In genomic region chr10:100325164-100325563, GRCh38 we compare ENCODE assay signal across 2 cellular contexts.
A peak's percentile ranks its signal among the peaks of the same experiment; 100 is the strongest.
TF ChIP-seq lines count a peak whose summit lies in the region.

No MANE protein-coding gene starts in this region.

TF ChIP-seq in Ishikawa, 13 proteins besides CTCF, POLR2A, EP300 and RAD21:
- TF ChIP-seq YY1 (IDR thresholded peaks at IDR 0.05; ENCODE audit: low read depth) (peak; percentile 77), REST (IDR thresholded peaks at IDR 0.05; ENCODE audit: low read depth) (peak; percentile 98), TAF1 (IDR thresholded peaks at IDR 0.05; ENCODE audit: low read depth) (no peak), CREB1 (IDR thresholded peaks at IDR 0.05; ENCODE audit: low read depth) (no peak), EGR1 (IDR thresholded peaks at IDR 0.05) (0 out of 2 replicates have a peak, but pooled peaks have one; percentile 0), CEBPB (IDR thresholded peaks at IDR 0.05) (no peak), ZBTB7A (IDR thresholded peaks at IDR 0.05; ENCODE audit: low read depth) (no peak), USF1 (IDR thresholded peaks at IDR 0.05) (no peak), NFIC (IDR thresholded peaks at IDR 0.05) (no peak), TCF12 (IDR thresholded peaks at IDR 0.05; ENCODE audit: low read depth) (no peak), FOXM1 (IDR thresholded peaks at IDR 0.05; ENCODE audit: borderline replicate concordance, low read depth) (no peak), MAX (IDR thresholded peaks at IDR 0.05) (peak; percentile 25; the same call in 1 of the 2 replicates), TEAD4 (IDR thresholded peaks at IDR 0.05) (peak; percentile 60)

TF ChIP-seq in H1, 55 proteins besides CTCF, POLR2A, EP300 and RAD21:
- TF ChIP-seq YY1 (IDR thresholded peaks at IDR 0.05; ENCODE audit: low read depth, low read length), result peak; percentile 61; the same call in 1 of the 2 replicates
- TF ChIP-seq TEAD4 (IDR thresholded peaks at IDR 0.05; ENCODE audit: low read depth, low read length), result 0 out of 2 replicates have a peak, but pooled peaks have one; percentile 50
- no peak for TF ChIP-seq NANOG (IDR thresholded peaks at IDR 0.05; ENCODE audit: insufficient read depth, low read depth, low read length, poor library complexity, severe bottlenecking)
- TF ChIP-seq SIN3A (conservative IDR thresholded peaks at IDR 0.05 in 1 of 2, IDR thresholded peaks at IDR 0.05 in 1 of 2; ENCODE audit: low read depth in 1 of 2, low read length in 2 of 2), result 0 out of 4 replicates have a peak, but pooled peaks have one; percentile 34 to 63
- TF ChIP-seq SRF (IDR thresholded peaks at IDR 0.05; ENCODE audit: low read depth, low read length), result no peak
- no peak for TF ChIP-seq EGR1 (IDR thresholded peaks at IDR 0.05; ENCODE audit: borderline replicate concordance, low read depth, low read length)
- TF ChIP-seq HDAC2 (IDR thresholded peaks at IDR 0.05; ENCODE audit: borderline replicate concordance in 1 of 2, low read depth in 2 of 2, low read length in 2 of 2), result no peak
